ENCODE assay signal across 14 cellular contexts in the genomic region with DNA sequence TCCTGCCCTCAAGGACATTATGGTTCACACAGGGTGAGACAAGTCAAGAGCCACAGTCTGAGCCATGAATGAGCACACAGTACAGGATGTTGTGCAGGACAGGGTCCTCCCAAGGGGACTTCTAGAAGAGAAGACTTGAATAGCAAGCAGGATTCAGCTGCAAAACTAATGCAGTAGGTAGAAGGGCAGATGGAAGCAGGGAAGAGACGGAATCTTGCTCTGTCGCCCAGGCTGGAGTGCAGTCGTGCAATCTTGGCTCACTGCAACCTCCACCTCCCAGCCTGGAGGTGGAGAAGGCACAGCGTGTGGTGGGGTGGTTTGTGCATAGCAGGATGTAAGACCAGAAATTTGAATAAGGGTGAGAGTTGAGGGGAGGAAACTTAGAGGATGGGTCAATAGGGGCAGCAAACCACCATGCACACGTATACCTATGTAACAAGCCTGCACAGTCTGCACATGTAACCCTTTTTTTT. TPM values are rescaled to one million over a fixed set of nuclear protein-coding genes. Genes with fewer than 3 reads are reported as not detected.
DNase-seq lines count a peak whose midpoint lies in the region; ATAC-seq and TF ChIP-seq lines count a peak whose summit lies in the region.
"Had no signal": no experiment of that assay in that cellular context is flagged by ENCODE, and none has a peak within 500 bp of the region (broad histone marks: within the 10 kb centered on the region; RNA-seq: fewer than 3 reads in every experiment).

No MANE protein-coding gene starts in this region.

- no peak overlapping the region for H3K4me3 Mint-ChIP-seq in HFFc6
- no peak overlapping the region for H3K4me3 Mint-ChIP-seq in activated naive CD8-positive, alpha-beta T cell treated with anti-CD3 and anti-CD28 coated beads, Interleukin-2, amount 50 U/mL, for 24 hours
- H3K4me3 Mint-ChIP-seq: central memory CD8-positive, alpha-beta T cell had no signal

- H3K27ac Mint-ChIP-seq in HFFc6, result peak overlapping the region; percentile 85
- H3K27ac Mint-ChIP-seq in activated naive CD8-positive, alpha-beta T cell treated with anti-CD3 and anti-CD28 coated beads, Interleukin-2, amount 50 U/mL, for 24 hours, result no peak overlapping the region

- H3K4me1 Mint-ChIP-seq in HFFc6 (ENCODE audit: low read depth), result peaks cover 38% of the 10 kb centered on the region; the same call in 1 of the 2 replicates
- peaks cover 4% of the 10 kb centered on the region for H3K4me1 Mint-ChIP-seq in activated naive CD8-positive, alpha-beta T cell treated with anti-CD3 and anti-CD28 coated beads, Interleukin-2, amount 50 U/mL, for 24 hours

- ATAC-seq in GM19025 (IDR thresholded peaks at IDR 0.05; ENCODE audit: low read depth, unreplicated experiment), result peak; percentile 31
- ATAC-seq in activated naive CD8-positive, alpha-beta T cell treated with anti-CD3 and anti-CD28 coated beads, Interleukin-2, amount 50 U/mL, for 24 hours, result no peak

- TF ChIP-seq CTCF in HFFc6 (IDR thresholded peaks at IDR 0.05) (no peak), NB4 (IDR thresholded peaks at IDR 0.05; ENCODE audit: low read depth, low read length) (no peak)

- H3K27me3 Mint-ChIP-seq in HFFc6 (ENCODE audit: insufficient read depth), result peaks cover 3% of the 10 kb centered on the region
- H3K27me3 Mint-ChIP-seq in activated naive CD8-positive, alpha-beta T cell treated with anti-CD3 and anti-CD28 coated beads, Interleukin-2, amount 50 U/mL, for 24 hours, result peaks cover 9% of the 10 kb centered on the region

- peak; percentile 26 for TF ChIP-seq POLR2A in GM10847 (IDR thresholded peaks at IDR 0.05; ENCODE audit: extremely low read depth, insufficient read length)
- TF ChIP-seq POLR2A in NB4 (IDR thresholded peaks at IDR 0.05; ENCODE audit: extremely low read depth, insufficient read length), result no peak

- H3K36me3 Mint-ChIP-seq in HFFc6 (ENCODE audit: low read depth), result peaks cover 3% of the 10 kb centered on the region
- H3K36me3 Mint-ChIP-seq in activated naive CD8-positive, alpha-beta T cell treated with anti-CD3 and anti-CD28 coated beads, Interleukin-2, amount 50 U/mL, for 24 hours (ENCODE audit: low read depth), result no peaks in the 10 kb centered on the region

- H3K9me3 Mint-ChIP-seq in HFFc6, result no peaks in the 10 kb centered on the region
- no peaks in the 10 kb centered on the region for H3K9me3 Mint-ChIP-seq in activated naive CD8-positive, alpha-beta T cell treated with anti-CD3 and anti-CD28 coated beads, Interleukin-2, amount 50 U/mL, for 24 hours
- H3K9me3 Mint-ChIP-seq: central memory CD8-positive, alpha-beta T cell had no signal

- no peak overlapping the region for H3K4me3 ChIP-seq in NB4 (ENCODE audit: low read depth, low read length)
- H3K4me3 ChIP-seq: GM23248 had no signal

- no peak for DNase-seq in HFFc6
- DNase-seq in NB4 (ENCODE audit: low read depth), result peak; percentile 58
- no peak for DNase-seq in GM03348 (ENCODE audit: low spot score)
- DNase-seq in activated naive CD8-positive, alpha-beta T cell treated with anti-CD3 and anti-CD28 coated beads, Interleukin-2, amount 50 U/mL, for 24 hours, result no peak
- DNase-seq in NCI-H1694 treated with DMSO at 0.1 percent for 48 hours (lab: John Stamatoyannopoulos, UW), result no peak
- no peak for DNase-seq in NCI-H1930 (lab: John Stamatoyannopoulos, UW)
- DNase-seq: GM23248, islet precursor cell, NCI-H1092, NCI-H345 had no signal

RNA-seq across cellular contexts. Expression of a gene that starts 8.0 kb away (rescaled TPM):
- total RNA-seq in HFFc6 (2021; fragmentation: NEBNext Ultra II Directional; extraction: Animal tissue kit (Norgen Biotek cat#: 25700)), result under 1 TPM in 2 of 6 experiments, not detected in 4; 0.25 to 0.30 TPM
- total RNA-seq: GM23248, osteoblast had no signal
